ENCODE assay signal across 1 cellular context in genomic region chr7:8190121-8190895, GRCh38.
TF ChIP-seq lines count a peak whose summit lies in the region.

No MANE protein-coding gene starts in this region.

TF ChIP-seq in GM12878, 131 proteins besides CTCF, POLR2A, EP300 and RAD21 (continued from another document):
- TF ChIP-seq ESRRA (IDR thresholded peaks at IDR 0.05; ENCODE audit: low read length) (no peak), MYC (IDR thresholded peaks at IDR 0.05; ENCODE audit: insufficient read depth, insufficient read length, insufficient replicate concordance, low read length, severe bottlenecking) (no peak), YY1 (IDR thresholded peaks at IDR 0.05; ENCODE audit: low read depth, low read length) (peak; percentile 23; the same call in 1 of the 2 replicates), ATF2 (IDR thresholded peaks at IDR 0.05; ENCODE audit: low read length) (peak; percentile 63; the same call in 1 of the 2 replicates), TAF1 (IDR thresholded peaks at IDR 0.05; ENCODE audit: borderline replicate concordance, low read depth, low read length) (no peak), RELA (IDR thresholded peaks at IDR 0.05; ENCODE audit: borderline replicate concordance, partially characterized antibody) (no peak), MLLT1 (IDR thresholded peaks at IDR 0.05) (no peak), PAX8 (IDR thresholded peaks at IDR 0.05) (0 out of 2 replicates have a peak, but pooled peaks have one; percentile 57), ZNF592 (IDR thresholded peaks at IDR 0.05) (peak; percentile 55; the same call in 1 of the 2 replicates), RFX5 (IDR thresholded peaks at IDR 0.05; ENCODE audit: low read depth, low read length) (no peak), ZNF217 (IDR thresholded peaks at IDR 0.05) (0 out of 2 replicates have a peak, but pooled peaks have one; percentile 26), SMC3 (IDR thresholded peaks at IDR 0.05; ENCODE audit: borderline replicate concordance, low read length) (peak; percentile 91), ETV6 (conservative IDR thresholded peaks at IDR 0.05 in 1 of 2, IDR thresholded peaks at IDR 0.05 in 1 of 2; ENCODE audit: borderline replicate concordance in 1 of 2, low read depth in 1 of 2) (no peak), HCFC1 (IDR thresholded peaks at IDR 0.05; ENCODE audit: low read length) (no peak), DPF2 (IDR thresholded peaks at IDR 0.05) (peak; percentile 30; the same call in 1 of the 2 replicates), NBN (IDR thresholded peaks at IDR 0.05) (0 out of 2 replicates have a peak, but pooled peaks have one; percentile 27), ZNF687 (IDR thresholded peaks at IDR 0.05) (peak; percentile 74; the same call in 1 of the 2 replicates), NRF1 (conservative IDR thresholded peaks at IDR 0.05; ENCODE audit: low read depth, low read length) (no peak), BRCA1 (IDR thresholded peaks at IDR 0.05; ENCODE audit: low read depth, low read length) (no peak)
